ENCODE assay signal across 2 cellular contexts in the genomic region with DNA sequence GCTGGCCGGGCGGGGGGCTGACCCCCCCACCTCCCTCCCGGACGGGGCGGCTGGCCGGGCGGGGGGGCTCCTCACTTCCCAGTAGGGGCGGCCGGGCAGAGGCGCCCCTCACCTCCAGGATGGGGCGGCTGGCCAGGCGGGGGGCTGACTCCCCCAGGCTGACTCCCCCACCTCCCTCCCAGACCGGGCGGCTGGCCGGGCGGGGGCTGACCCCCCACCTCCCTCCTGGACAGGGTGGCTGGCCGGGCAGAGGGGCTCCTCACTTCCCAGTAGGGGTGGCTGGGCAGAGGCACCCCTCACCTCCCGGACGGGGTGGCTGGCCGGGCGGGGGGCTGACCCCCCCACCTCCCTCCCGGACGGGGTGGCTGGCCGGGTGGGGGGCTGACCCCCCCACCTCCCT.
DNase-seq lines count a peak whose midpoint lies in the region; ATAC-seq lines count a peak whose summit lies in the region.
"Not testable (repeated sequence)": the region's sequence is repeated elsewhere in the genome, so short reads cannot be mapped to it uniquely, and the experiment has no call there.

No MANE protein-coding gene starts in this region.

- DNase-seq in activated gamma-delta T cell (lab: John Stamatoyannopoulos, UW) = peak; percentile 10

- not testable (repeated sequence) for H3K4me3 Mint-ChIP-seq in stimulated activated memory B cell treated with anti-CD40 and anti-IgM and Interleukin-4, amounts not matched to agents 10 μg/mL and 1 μg/mL and 100 μg/mL, for 72 hours

- peak; percentile 66 for ATAC-seq in stimulated activated memory B cell treated with anti-CD40 and anti-IgM and Interleukin-4, amounts not matched to agents 10 μg/mL and 1 μg/mL and 100 μg/mL, for 72 hours

- not testable (repeated sequence) for H3K9me3 Mint-ChIP-seq in stimulated activated memory B cell treated with anti-CD40 and anti-IgM and Interleukin-4, amounts not matched to agents 10 μg/mL and 1 μg/mL and 100 μg/mL, for 72 hours

- H3K27ac Mint-ChIP-seq in stimulated activated memory B cell treated with anti-CD40 and anti-IgM and Interleukin-4, amounts not matched to agents 10 μg/mL and 1 μg/mL and 100 μg/mL, for 72 hours = not testable (repeated sequence)

- H3K4me1 Mint-ChIP-seq in stimulated activated memory B cell treated with anti-CD40 and anti-IgM and Interleukin-4, amounts not matched to agents 10 μg/mL and 1 μg/mL and 100 μg/mL, for 72 hours = not testable (repeated sequence)

- H3K36me3 Mint-ChIP-seq in stimulated activated memory B cell treated with anti-CD40 and anti-IgM and Interleukin-4, amounts not matched to agents 10 μg/mL and 1 μg/mL and 100 μg/mL, for 72 hours = peaks cover 59% of the 10 kb centered on the region

- not testable (repeated sequence) for H3K27me3 Mint-ChIP-seq in stimulated activated memory B cell treated with anti-CD40 and anti-IgM and Interleukin-4, amounts not matched to agents 10 μg/mL and 1 μg/mL and 100 μg/mL, for 72 hours
